ENCODE assay signal across 1 cellular context in the genomic region with DNA sequence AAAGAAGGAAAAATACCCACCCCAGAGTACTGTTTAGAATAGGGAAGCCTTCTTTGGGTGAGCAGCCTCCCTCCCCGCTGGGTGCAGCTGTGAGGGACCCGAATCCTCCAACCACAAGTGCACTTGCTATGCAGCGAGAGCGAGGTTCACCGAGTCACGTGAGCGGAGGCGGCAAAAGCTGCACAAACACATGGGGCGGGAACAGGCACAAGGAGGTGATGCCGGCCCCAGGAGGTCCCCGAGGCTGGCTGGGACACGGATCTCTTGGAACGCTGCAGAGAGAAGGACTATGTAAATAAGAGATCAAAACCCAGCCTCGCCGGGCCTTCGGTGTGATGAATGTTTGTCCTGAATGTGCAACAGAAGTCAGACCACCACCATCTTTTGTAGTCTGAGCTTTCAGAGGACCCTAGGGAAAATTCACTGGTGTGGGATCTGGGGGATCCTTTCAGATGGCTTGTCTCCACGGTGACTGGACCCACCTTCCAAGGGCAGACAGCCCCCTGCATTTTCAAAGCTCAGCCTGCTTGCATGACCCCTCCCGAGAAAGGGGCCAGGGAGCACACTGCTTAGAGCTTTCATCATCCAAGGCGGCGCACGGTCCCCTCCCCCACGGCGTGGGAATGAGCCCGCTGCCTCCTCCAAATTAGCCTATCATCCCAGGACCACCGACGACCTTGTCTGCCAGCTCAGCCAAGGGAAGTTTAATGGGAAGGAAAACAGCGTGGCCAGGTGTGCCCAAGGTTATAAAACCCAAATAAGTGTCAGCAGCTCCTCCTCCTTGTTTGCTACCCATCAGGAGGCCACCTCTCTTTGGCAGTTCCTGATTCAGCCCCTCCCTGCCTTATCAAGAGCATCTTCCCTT.
TF ChIP-seq lines count a peak whose summit lies in the region.

No MANE protein-coding gene starts in this region.

TF ChIP-seq in HepG2, 621 proteins besides CTCF, POLR2A, EP300 and RAD21 (continued from another document and continues in another):
- TF ChIP-seq NCOR1 (IDR thresholded peaks at IDR 0.05; ENCODE audit: borderline replicate concordance, low read length) (no peak), ZNF644 (CRISPR knock-in tag; IDR thresholded peaks at IDR 0.05; ENCODE audit: low read depth) (no peak), TEAD3 (CRISPR knock-in tag; optimal IDR thresholded peaks at IDR 0.05; ENCODE audit: borderline replicate concordance) (no peak), LBX2 (CRISPR knock-in tag; IDR thresholded peaks at IDR 0.05; ENCODE audit: borderline replicate concordance) (peak; percentile 36; the same call in 1 of the 2 replicates), ZNF431 (CRISPR knock-in tag; IDR thresholded peaks at IDR 0.05; ENCODE audit: borderline replicate concordance, low read depth) (0 out of 2 replicates have a peak, but pooled peaks have one; percentile 38), HOXA3 (CRISPR knock-in tag; IDR thresholded peaks at IDR 0.05) (no peak), MED1 (CRISPR knock-in tag; IDR thresholded peaks at IDR 0.05) (0 out of 2 replicates have a peak, but pooled peaks have one; percentile 16), SALL1 (CRISPR knock-in tag; IDR thresholded peaks at IDR 0.05) (peak; percentile 68), ZNF558 (CRISPR knock-in tag; IDR thresholded peaks at IDR 0.05; ENCODE audit: borderline replicate concordance) (0 out of 2 replicates have a peak, but pooled peaks have one; percentile 52), MTERF4 (CRISPR knock-in tag; IDR thresholded peaks at IDR 0.05) (no peak), ZNF766 (CRISPR knock-in tag; IDR thresholded peaks at IDR 0.05; ENCODE audit: borderline replicate concordance) (no peak), AKAP8 (CRISPR knock-in tag; IDR thresholded peaks at IDR 0.05) (no peak), PPARG (CRISPR knock-in tag; conservative IDR thresholded peaks at IDR 0.05) (no peak), ZNF713 (CRISPR knock-in tag; IDR thresholded peaks at IDR 0.05) (no peak), ETV6 (CRISPR knock-in tag; conservative IDR thresholded peaks at IDR 0.05) (no peak), ZFP41 (CRISPR knock-in tag; IDR thresholded peaks at IDR 0.05; ENCODE audit: borderline replicate concordance) (0 out of 2 replicates have a peak, but pooled peaks have one; percentile 44), NFKBIZ (CRISPR knock-in tag; IDR thresholded peaks at IDR 0.05) (no peak), ZNF350 (CRISPR knock-in tag; IDR thresholded peaks at IDR 0.05; ENCODE audit: borderline replicate concordance, low read depth) (no peak), NFIB (CRISPR knock-in tag; IDR thresholded peaks at IDR 0.05; ENCODE audit: borderline replicate concordance) (no peak), ZNF782 (CRISPR knock-in tag; IDR thresholded peaks at IDR 0.05; ENCODE audit: borderline replicate concordance) (no peak), NFIC (IDR thresholded peaks at IDR 0.05; ENCODE audit: low read length) (no peak), ZNF264 (CRISPR knock-in tag; IDR thresholded peaks at IDR 0.05) (0 out of 2 replicates have a peak, but pooled peaks have one; percentile 49), CREB1 (IDR thresholded peaks at IDR 0.05) (no peak), CREB1 (CRISPR knock-in tag; IDR thresholded peaks at IDR 0.05) (no peak)
- TF ChIP-seq, protein P1, sequence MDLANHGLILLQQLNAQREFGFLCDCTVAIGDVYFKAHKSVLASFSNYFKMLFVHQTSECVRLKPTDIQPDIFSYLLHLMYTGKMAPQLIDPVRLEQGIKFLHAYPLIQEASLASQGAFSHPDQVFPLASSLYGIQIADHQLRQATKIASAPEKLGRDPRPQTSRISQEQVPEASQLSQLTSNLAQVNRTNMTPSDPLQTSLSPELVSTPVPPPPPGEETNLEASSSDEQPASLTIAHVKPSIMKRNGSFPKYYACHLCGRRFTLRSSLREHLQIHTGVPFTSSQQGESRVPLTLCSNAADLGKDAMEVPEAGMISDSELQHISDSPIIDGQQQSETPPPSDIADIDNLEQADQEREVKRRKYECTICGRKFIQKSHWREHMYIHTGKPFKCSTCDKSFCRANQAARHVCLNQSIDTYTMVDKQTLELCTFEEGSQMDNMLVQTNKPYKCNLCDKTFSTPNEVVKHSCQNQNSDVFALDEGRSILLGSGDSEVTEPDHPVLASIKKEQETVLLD (CRISPR knock-in tag; IDR thresholded peaks at IDR 0.05; ENCODE audit: low read depth) = no peak
- TF ChIP-seq, protein P2, sequence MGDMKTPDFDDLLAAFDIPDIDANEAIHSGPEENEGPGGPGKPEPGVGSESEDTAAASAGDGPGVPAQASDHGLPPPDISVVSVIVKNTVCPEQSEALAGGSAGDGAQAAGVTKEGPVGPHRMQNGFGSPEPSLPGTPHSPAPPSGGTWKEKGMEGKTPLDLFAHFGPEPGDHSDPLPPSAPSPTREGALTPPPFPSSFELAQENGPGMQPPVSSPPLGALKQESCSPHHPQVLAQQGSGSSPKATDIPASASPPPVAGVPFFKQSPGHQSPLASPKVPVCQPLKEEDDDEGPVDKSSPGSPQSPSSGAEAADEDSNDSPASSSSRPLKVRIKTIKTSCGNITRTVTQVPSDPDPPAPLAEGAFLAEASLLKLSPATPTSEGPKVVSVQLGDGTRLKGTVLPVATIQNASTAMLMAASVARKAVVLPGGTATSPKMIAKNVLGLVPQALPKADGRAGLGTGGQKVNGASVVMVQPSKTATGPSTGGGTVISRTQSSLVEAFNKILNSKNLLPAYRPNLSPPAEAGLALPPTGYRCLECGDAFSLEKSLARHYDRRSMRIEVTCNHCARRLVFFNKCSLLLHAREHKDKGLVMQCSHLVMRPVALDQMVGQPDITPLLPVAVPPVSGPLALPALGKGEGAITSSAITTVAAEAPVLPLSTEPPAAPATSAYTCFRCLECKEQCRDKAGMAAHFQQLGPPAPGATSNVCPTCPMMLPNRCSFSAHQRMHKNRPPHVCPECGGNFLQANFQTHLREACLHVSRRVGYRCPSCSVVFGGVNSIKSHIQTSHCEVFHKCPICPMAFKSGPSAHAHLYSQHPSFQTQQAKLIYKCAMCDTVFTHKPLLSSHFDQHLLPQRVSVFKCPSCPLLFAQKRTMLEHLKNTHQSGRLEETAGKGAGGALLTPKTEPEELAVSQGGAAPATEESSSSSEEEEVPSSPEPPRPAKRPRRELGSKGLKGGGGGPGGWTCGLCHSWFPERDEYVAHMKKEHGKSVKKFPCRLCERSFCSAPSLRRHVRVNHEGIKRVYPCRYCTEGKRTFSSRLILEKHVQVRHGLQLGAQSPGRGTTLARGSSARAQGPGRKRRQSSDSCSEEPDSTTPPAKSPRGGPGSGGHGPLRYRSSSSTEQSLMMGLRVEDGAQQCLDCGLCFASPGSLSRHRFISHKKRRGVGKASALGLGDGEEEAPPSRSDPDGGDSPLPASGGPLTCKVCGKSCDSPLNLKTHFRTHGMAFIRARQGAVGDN (CRISPR knock-in tag; IDR thresholded peaks at IDR 0.05) = peak; percentile 59
- TF ChIP-seq, protein P3, sequence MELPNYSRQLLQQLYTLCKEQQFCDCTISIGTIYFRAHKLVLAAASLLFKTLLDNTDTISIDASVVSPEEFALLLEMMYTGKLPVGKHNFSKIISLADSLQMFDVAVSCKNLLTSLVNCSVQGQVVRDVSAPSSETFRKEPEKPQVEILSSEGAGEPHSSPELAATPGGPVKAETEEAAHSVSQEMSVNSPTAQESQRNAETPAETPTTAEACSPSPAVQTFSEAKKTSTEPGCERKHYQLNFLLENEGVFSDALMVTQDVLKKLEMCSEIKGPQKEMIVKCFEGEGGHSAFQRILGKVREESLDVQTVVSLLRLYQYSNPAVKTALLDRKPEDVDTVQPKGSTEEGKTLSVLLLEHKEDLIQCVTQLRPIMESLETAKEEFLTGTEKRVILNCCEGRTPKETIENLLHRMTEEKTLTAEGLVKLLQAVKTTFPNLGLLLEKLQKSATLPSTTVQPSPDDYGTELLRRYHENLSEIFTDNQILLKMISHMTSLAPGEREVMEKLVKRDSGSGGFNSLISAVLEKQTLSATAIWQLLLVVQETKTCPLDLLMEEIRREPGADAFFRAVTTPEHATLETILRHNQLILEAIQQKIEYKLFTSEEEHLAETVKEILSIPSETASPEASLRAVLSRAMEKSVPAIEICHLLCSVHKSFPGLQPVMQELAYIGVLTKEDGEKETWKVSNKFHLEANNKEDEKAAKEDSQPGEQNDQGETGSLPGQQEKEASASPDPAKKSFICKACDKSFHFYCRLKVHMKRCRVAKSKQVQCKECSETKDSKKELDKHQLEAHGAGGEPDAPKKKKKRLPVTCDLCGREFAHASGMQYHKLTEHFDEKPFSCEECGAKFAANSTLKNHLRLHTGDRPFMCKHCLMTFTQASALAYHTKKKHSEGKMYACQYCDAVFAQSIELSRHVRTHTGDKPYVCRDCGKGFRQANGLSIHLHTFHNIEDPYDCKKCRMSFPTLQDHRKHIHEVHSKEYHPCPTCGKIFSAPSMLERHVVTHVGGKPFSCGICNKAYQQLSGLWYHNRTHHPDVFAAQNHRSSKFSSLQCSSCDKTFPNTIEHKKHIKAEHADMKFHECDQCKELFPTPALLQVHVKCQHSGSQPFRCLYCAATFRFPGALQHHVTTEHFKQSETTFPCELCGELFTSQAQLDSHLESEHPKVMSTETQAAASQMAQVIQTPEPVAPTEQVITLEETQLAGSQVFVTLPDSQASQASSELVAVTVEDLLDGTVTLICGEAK (IDR thresholded peaks at IDR 0.05) = no peak
- TF ChIP-seq, protein P3 (CRISPR knock-in tag; IDR thresholded peaks at IDR 0.05) = 0 out of 2 replicates have a peak, but pooled peaks have one; percentile 29
- TF ChIP-seq, protein P4, sequence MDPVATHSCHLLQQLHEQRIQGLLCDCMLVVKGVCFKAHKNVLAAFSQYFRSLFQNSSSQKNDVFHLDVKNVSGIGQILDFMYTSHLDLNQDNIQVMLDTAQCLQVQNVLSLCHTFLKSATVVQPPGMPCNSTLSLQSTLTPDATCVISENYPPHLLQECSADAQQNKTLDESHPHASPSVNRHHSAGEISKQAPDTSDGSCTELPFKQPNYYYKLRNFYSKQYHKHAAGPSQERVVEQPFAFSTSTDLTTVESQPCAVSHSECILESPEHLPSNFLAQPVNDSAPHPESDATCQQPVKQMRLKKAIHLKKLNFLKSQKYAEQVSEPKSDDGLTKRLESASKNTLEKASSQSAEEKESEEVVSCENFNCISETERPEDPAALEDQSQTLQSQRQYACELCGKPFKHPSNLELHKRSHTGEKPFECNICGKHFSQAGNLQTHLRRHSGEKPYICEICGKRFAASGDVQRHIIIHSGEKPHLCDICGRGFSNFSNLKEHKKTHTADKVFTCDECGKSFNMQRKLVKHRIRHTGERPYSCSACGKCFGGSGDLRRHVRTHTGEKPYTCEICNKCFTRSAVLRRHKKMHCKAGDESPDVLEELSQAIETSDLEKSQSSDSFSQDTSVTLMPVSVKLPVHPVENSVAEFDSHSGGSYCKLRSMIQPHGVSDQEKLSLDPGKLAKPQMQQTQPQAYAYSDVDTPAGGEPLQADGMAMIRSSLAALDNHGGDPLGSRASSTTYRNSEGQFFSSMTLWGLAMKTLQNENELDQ (CRISPR knock-in tag; IDR thresholded peaks at IDR 0.05; ENCODE audit: borderline replicate concordance) = no peak
- TF ChIP-seq, protein P5, sequence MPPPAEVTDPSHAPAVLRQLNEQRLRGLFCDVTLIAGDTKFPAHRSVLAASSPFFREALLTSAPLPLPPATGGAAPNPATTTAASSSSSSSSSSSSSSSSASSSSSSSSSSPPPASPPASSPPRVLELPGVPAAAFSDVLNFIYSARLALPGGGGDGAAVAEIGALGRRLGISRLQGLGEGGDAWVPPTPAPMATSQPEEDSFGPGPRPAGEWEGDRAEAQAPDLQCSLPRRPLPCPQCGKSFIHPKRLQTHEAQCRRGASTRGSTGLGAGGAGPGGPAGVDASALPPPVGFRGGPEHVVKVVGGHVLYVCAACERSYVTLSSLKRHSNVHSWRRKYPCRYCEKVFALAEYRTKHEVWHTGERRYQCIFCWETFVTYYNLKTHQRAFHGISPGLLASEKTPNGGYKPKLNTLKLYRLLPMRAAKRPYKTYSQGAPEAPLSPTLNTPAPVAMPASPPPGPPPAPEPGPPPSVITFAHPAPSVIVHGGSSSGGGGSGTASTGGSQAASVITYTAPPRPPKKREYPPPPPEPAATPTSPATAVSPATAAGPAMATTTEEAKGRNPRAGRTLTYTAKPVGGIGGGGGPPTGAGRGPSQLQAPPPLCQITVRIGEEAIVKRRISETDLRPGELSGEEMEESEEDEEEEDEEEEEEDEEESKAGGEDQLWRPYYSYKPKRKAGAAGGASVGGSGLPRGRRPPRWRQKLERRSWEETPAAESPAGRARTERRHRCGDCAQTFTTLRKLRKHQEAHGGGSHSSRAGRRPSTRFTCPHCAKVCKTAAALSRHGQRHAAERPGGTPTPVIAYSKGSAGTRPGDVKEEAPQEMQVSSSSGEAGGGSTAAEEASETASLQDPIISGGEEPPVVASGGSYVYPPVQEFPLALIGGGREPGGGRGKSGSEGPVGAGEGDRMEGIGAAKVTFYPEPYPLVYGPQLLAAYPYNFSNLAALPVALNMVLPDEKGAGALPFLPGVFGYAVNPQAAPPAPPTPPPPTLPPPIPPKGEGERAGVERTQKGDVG (CRISPR knock-in tag; IDR thresholded peaks at IDR 0.05; ENCODE audit: borderline replicate concordance) = no peak
